In the genomic region with DNA sequence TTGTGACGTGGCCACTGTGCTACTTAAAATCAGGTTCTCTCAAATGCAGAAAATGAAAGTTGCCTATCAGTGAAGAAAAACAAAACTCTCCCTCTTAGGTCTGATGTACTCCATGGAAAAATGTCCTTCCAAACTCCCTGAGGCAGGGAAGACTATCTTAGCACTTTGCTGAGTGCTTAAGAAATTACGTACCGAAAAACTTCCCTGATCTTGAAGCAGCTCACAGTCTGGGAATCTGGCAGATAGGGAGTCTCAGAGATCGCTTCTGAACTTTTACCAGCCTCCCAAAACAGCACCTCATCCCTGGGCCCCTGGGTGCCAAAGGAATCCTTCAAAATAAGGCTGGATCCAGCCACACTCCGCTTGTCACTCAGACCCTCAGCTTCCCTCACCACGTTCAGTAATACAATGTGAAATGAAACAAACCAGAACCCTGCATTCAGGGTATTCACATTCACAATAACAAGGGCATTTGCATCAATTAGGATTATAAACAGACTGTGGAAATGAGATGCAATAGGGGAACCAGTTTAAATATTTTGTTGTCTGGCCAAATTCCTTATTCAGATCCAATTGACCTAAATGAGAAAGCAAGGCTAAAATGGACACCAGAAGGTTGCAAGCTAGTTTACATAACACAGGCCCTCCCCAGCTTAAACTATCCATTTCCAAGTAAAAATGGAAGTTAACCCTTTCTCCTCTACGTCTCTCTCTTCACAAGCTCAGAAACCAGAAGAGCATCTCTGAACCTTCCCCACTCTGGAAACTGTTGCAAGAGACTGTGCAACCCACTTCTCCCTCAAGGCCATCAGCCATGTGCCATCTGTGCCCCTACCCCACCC, we compare ENCODE assay signal across 8 cellular contexts. TPM values are rescaled to one million over a fixed set of nuclear protein-coding genes. Genes with fewer than 3 reads are reported as not detected.
DNase-seq lines count a peak whose midpoint lies in the region; ATAC-seq and TF ChIP-seq lines count a peak whose summit lies in the region.

No MANE protein-coding gene starts in this region.

- peaks cover 47 to 75% (median 61%) of the 10 kb centered on the region in 3 donors for H3K4me1 Mint-ChIP-seq in IgD-negative memory B cell

- no peaks in the 10 kb centered on the region for H3K27me3 Mint-ChIP-seq in IgD-negative memory B cell

- DNase-seq in BE2C (no peak), ureter (ENCODE audit: low spot score) (no peak), kidney tubule cell (ENCODE audit: low spot score) (no peak)
- DNase-seq in stimulated activated CD4-positive, alpha-beta T cell treated with anti-CD3 and anti-CD28 coated beads, Interleukin-2, amount 100 ng/mL, for 48 hours, result no peak

- H3K9ac ChIP-seq in parathyroid adenoma, result no peak overlapping the region

- peak overlapping the region; percentile 93 to 98 (median 98) for H3K27ac Mint-ChIP-seq in IgD-negative memory B cell

- H2AFZ ChIP-seq in parathyroid adenoma, result no peak overlapping the region

- peak overlapping the region; percentile 90 to 95 (median 93) for H3K4me3 Mint-ChIP-seq in IgD-negative memory B cell

- H3K4me1 ChIP-seq in esophagus (ENCODE audit: control insufficient read depth in 2 of 2, insufficient read depth in 2 of 2, low read length in 1 of 2), result peaks cover 0 to 2% of the 10 kb centered on the region in 2 donors
- no peaks in the 10 kb centered on the region for H3K4me1 ChIP-seq in parathyroid adenoma
- H3K4me1 ChIP-seq in BE2C, result no peaks in the 10 kb centered on the region

- H3K27me3 ChIP-seq in esophagus (ENCODE audit: control insufficient read depth in 1 of 2, insufficient read depth in 2 of 2, low read length in 2 of 2) (no peaks in the 10 kb centered on the region), parathyroid adenoma (ENCODE audit: control insufficient read depth, insufficient read depth, low read length) (no peaks in the 10 kb centered on the region), BE2C (no peaks in the 10 kb centered on the region)

- peaks cover 10% of the 10 kb centered on the region for H3K36me3 Mint-ChIP-seq in IgD-negative memory B cell

- peaks cover 0 to 4% of the 10 kb centered on the region in 2 donors for H3K9me3 ChIP-seq in esophagus (ENCODE audit: control insufficient read depth in 2 of 2, insufficient read depth in 1 of 2, low read depth in 1 of 2, low read length in 1 of 2)
- H3K9me3 ChIP-seq in parathyroid adenoma (ENCODE audit: control insufficient read depth, low read length), result no peaks in the 10 kb centered on the region
- no peaks in the 10 kb centered on the region for H3K9me3 ChIP-seq in BE2C

- WGBS in esophagus, 2 donors, result 42 to 65% methylated on average over 7 of the region's 7 CpGs

- TF ChIP-seq CTCF in parathyroid adenoma (IDR thresholded peaks at IDR 0.05) (no peak), BE2C (IDR thresholded peaks at IDR 0.05; ENCODE audit: low read depth, low read length) (no peak)

- peak overlapping the region; percentile 31 for H3K4me2 ChIP-seq in parathyroid adenoma (ENCODE audit: low read length)

- peaks cover 0 to 4% (median 2%) of the 10 kb centered on the region in 3 donors for H3K9me3 Mint-ChIP-seq in IgD-negative memory B cell

- no peak overlapping the region for H3K4me3 ChIP-seq in esophagus (ENCODE audit: low read depth in 1 of 2, low read length in 2 of 2)
- peak overlapping the region; percentile 13 for H3K4me3 ChIP-seq in parathyroid adenoma (ENCODE audit: low read depth, low read length)
- no peak overlapping the region for H3K4me3 ChIP-seq in BE2C (ENCODE audit: low read depth, low read length)

- H3K79me2 ChIP-seq in parathyroid adenoma, result no peaks in the 10 kb centered on the region

- peak; percentile 40 for ATAC-seq in GM18511 (IDR thresholded peaks at IDR 0.05; ENCODE audit: unreplicated experiment)

- peak overlapping the region; percentile 59 to 67 for H3K27ac ChIP-seq in esophagus (ENCODE audit: low read depth in 2 of 2, low read length in 1 of 2)
- H3K27ac ChIP-seq in parathyroid adenoma, result peak overlapping the region; percentile 52

- H3K36me3 ChIP-seq in esophagus (ENCODE audit: control insufficient read depth in 2 of 2, insufficient read depth in 2 of 2, low read length in 1 of 2), result no peaks in the 10 kb centered on the region
- H3K36me3 ChIP-seq in parathyroid adenoma (ENCODE audit: control insufficient read depth, insufficient read depth, low read length), result no peaks in the 10 kb centered on the region
- no peaks in the 10 kb centered on the region for H3K36me3 ChIP-seq in BE2C

RNA-seq across cellular contexts. Expression of a gene that starts 20.9 kb away (rescaled TPM):
- polyA plus RNA-seq in IgD-negative memory B cell (126 TPM), esophagus (1 to 10 TPM; 6.4 to 9.0 TPM)
- not detected for polyA plus RNA-seq in BE2C (2012; ENCODE audit: insufficient read depth, insufficient read length, low read depth)
- total RNA-seq in ureter, result 36.3 TPM

RNA-seq across cellular contexts. Expression of a gene that starts 21.4 kb away (rescaled TPM):
- polyA plus RNA-seq in IgD-negative memory B cell (27.7 TPM), esophagus (1 to 10 TPM in 1 of 2 donors, under 1 TPM in 1; 0.88 to 1.8 TPM)
- not detected for polyA plus RNA-seq in BE2C (2012; ENCODE audit: insufficient read depth, insufficient read length, low read depth)
- 4.4 TPM for total RNA-seq in ureter

Comparison
In these comparisons a context has a peak if more than half of its experiments do, and no peak if none do; other contexts are left out.
1. RNA of a gene that starts 20.9 kb away (polyA plus RNA-seq): 126 TPM in IgD-negative memory B cell (single experiment); 6.4 to 9.0 TPM in esophagus; every median in the first group is over 10 times any median in the second.
2. RNA of a gene that starts 21.4 kb away (polyA plus RNA-seq): 27.7 TPM in IgD-negative memory B cell (single experiment); 0.88 to 1.8 TPM in esophagus; every median in the first group is over 10 times any median in the second.